ENCODE assay signal across 8 cellular contexts in the genomic region with DNA sequence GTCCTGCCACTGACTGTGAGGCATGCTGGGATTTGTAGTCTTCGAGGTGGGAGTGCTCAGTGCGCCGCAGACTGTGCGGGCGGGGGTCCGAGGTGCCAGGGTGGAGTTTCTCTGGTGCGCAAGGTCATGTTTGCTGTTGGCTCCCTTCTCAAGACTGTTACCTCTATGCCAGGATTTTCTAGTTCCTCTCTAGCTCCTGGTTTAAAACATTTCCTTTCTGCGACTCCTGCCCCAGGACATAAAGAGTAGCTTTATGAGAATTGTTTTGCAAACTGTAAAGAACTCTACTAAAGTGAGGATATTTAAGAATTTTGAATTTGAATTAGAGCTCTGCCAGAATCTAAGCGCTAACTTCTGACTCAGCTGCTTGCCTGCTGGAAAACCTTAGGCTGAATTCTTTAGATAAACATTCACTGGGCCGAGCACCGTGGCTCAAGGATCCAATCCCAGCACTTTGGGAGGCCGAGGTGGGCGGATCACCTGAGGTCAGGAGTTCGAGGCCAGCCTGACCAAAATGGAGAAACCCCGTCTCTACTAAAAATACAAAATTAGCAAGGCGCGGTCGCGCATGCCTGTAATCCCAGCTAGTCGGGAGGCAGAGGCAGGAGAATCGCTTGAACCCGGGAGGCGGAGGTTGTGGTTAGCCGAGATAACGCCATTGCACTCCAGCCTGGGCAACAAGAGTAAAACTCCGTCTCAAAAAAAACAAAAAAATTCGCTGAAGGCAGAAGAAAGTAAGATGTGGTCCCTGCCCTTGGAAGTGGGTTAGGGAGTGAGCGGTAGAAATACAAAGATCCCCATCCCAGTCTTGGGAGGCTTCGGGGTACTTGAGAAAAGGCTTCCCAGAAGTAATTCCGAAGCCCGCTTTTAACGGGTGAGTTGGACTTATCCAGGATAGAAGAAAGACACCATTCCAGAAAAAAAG. TPM values are rescaled to one million over a fixed set of nuclear protein-coding genes. Genes with fewer than 3 reads are reported as not detected.
DNase-seq lines count a peak whose midpoint lies in the region; ATAC-seq and TF ChIP-seq lines count a peak whose summit lies in the region.

No MANE protein-coding gene starts in this region.

- no peaks in the 10 kb centered on the region for H3K9me3 Mint-ChIP-seq in dendritic cell treated with granulocyte-macrophage colony-stimulating factor and Interleukin-4, amounts not matched to agents 40 ng/mL and 50 ng/mL, for 4 days

- H3K27me3 Mint-ChIP-seq in dendritic cell treated with granulocyte-macrophage colony-stimulating factor and Interleukin-4, amounts not matched to agents 40 ng/mL and 50 ng/mL, for 4 days = no peaks in the 10 kb centered on the region

- peak overlapping the region; percentile 100 for H3K27ac Mint-ChIP-seq in dendritic cell treated with granulocyte-macrophage colony-stimulating factor and Interleukin-4, amounts not matched to agents 40 ng/mL and 50 ng/mL, for 4 days

- H3K9me3 ChIP-seq in Panc1 (ENCODE audit: control insufficient read depth, insufficient read depth, low read depth, low read length) (no peaks in the 10 kb centered on the region), mucosa of stomach (ENCODE audit: control insufficient read depth, low read length) (no peaks in the 10 kb centered on the region)

- in situ Hi-C loops in GM13977 (cut with MboI; ENCODE audit: low pct_unique_long_range_greater_than_20kb, low sequenced_read_pairs, unreplicated experiment) (no loop called here), Panc1 (cut with HindIII; ENCODE audit: low pct_unique_long_range_greater_than_20kb, low sequenced_read_pairs) (no loop called here)

- peaks cover 30% of the 10 kb centered on the region for H3K4me1 Mint-ChIP-seq in dendritic cell treated with granulocyte-macrophage colony-stimulating factor and Interleukin-4, amounts not matched to agents 40 ng/mL and 50 ng/mL, for 4 days (ENCODE audit: low read depth)

- DNase-seq in AG10803 (ENCODE audit: low read depth) (peak; percentile 63), GM13977 (ENCODE audit: low spot score) (peak; percentile 86), Panc1 (ENCODE audit: low read depth, low spot score) (peak; percentile 95), cerebellar nuclear complex (lab: John Stamatoyannopoulos, UW) (no peak)

- BruUV-seq in Panc1 (replicated peaks; lab: Mats Ljungman, UMichigan) = no TSS peak

- H3K4me3 Mint-ChIP-seq in dendritic cell treated with granulocyte-macrophage colony-stimulating factor and Interleukin-4, amounts not matched to agents 40 ng/mL and 50 ng/mL, for 4 days = peak overlapping the region; percentile 98

- CTCF ChIA-PET in Panc1 (lab: Charles Lee) = interaction anchor here (0.7 kb wide), 1 partner anchor 180 kb away, joined by 3 read pairs; no protein-coding TSS in a partner anchor

- POLR2A ChIA-PET in Panc1 (lab: Charles Lee) = no interaction called here

- ATAC-seq in Panc1 = no peak
- no peak for ATAC-seq in HG02610 (IDR thresholded peaks at IDR 0.05; ENCODE audit: unreplicated experiment)
- ATAC-seq in GM21528 (IDR thresholded peaks at IDR 0.05; ENCODE audit: low FRiP score, unreplicated experiment) = no peak

- H3K27me3 ChIP-seq in Panc1 (ENCODE audit: control insufficient read depth, insufficient read depth, low read length) (no peaks in the 10 kb centered on the region), mucosa of stomach (ENCODE audit: control insufficient read depth, insufficient read depth, low read length) (no peaks in the 10 kb centered on the region)

- peak overlapping the region; percentile 100 for H3K27ac ChIP-seq in Panc1 (ENCODE audit: low read length)

- intact Hi-C loops in Panc1 (cut with micrococcal nuclease; ENCODE audit: unreplicated experiment) = no loop called here
- intact Hi-C loops in dendritic cell treated with granulocyte-macrophage colony-stimulating factor and Interleukin-4, amounts not matched to agents 40 ng/mL and 50 ng/mL, for 4 days (cut with micrococcal nuclease) = loop anchor here (2.0 kb wide), 1 partner anchor 31 kb away; no protein-coding TSS in a partner anchor

- H3K36me3 ChIP-seq in Panc1 (ENCODE audit: control insufficient read depth, insufficient read depth, low read length) (no peaks in the 10 kb centered on the region), mucosa of stomach (ENCODE audit: control insufficient read depth, insufficient read depth, low read length) (no peaks in the 10 kb centered on the region)

- peaks cover 20% of the 10 kb centered on the region for H3K36me3 Mint-ChIP-seq in dendritic cell treated with granulocyte-macrophage colony-stimulating factor and Interleukin-4, amounts not matched to agents 40 ng/mL and 50 ng/mL, for 4 days (ENCODE audit: low read depth)

- peak overlapping the region; percentile 100 for H3K9ac ChIP-seq in mucosa of stomach (ENCODE audit: low read length)

- TF ChIP-seq CTCF in AG10803 (conservative IDR thresholded peaks at IDR 0.05; ENCODE audit: low read length) (no peak), GM13977 (IDR thresholded peaks at IDR 0.05; ENCODE audit: extremely low read depth, insufficient read depth, missing control alignments) (no peak), Panc1 (IDR thresholded peaks at IDR 0.05) (no peak)

- H3K4me1 ChIP-seq in Panc1 (ENCODE audit: control insufficient read depth, insufficient read depth, low read length) (peaks cover 10% of the 10 kb centered on the region), mucosa of stomach (ENCODE audit: control insufficient read depth, insufficient read depth, low read length) (peaks cover 11% of the 10 kb centered on the region)

- peak overlapping the region; percentile 95 for H3K4me3 ChIP-seq in AG10803 (ENCODE audit: low read length)
- peak overlapping the region; percentile 74 to 99 for H3K4me3 ChIP-seq in Panc1 (ENCODE audit: low read depth in 2 of 2, low read length in 2 of 2)
- peak overlapping the region; percentile 100 for H3K4me3 ChIP-seq in mucosa of stomach (ENCODE audit: low read length)

RNA-seq across cellular contexts. Expression of gene USP48, which starts 1.0 kb away (rescaled TPM):
- total RNA-seq in Panc1 (2021; ENCODE audit: unreplicated experiment) = 71.6 TPM
- polyA plus RNA-seq in Panc1 (2012; ENCODE audit: insufficient read length) = 62.6 TPM

RNA-seq across cellular contexts. Expression of gene LDLRAD2, which starts 28.1 kb away (rescaled TPM):
- not detected for total RNA-seq in Panc1 (2021; ENCODE audit: unreplicated experiment)
- 4.0 TPM for polyA plus RNA-seq in Panc1 (2012; ENCODE audit: insufficient read length)

Comparison
In these comparisons a context has a peak if more than half of its experiments do, and no peak if none do; other contexts are left out.
1. DNase-seq: peak in AG10803 (single experiment), GM13977 (single experiment) and Panc1 (single experiment); none in cerebellar nuclear complex (0 of 2).
2. Peak in every context shown above with its lines, with median percentiles within 50 percentile points of each other: H3K4me3 ChIP-seq.